ENCODE assay signal across 14 cellular contexts in genomic region chr17:81888105-81888987, GRCh38. TPM values are rescaled to one million over a fixed set of nuclear protein-coding genes. Genes with fewer than 3 reads are reported as not detected.
A peak's percentile ranks its signal among the peaks of the same experiment; 100 is the strongest.
DNase-seq lines count a peak whose midpoint lies in the region; ATAC-seq and TF ChIP-seq lines count a peak whose summit lies in the region.
"Had no signal": no experiment of that assay in that cellular context is flagged by ENCODE, and none has a peak within 500 bp of the region (broad histone marks: within the 10 kb centered on the region; RNA-seq: fewer than 3 reads in every experiment).

No MANE protein-coding gene starts in this region.

- no peak for TF ChIP-seq CTCF in glutamatergic neuron (IDR thresholded peaks at IDR 0.05; ENCODE audit: partially characterized antibody, unreplicated experiment)
- no peak for TF ChIP-seq CTCF in mucosa of descending colon (IDR thresholded peaks at IDR 0.05)

- no peak for DNase-seq in activated T-cell treated with anti-CD3 and anti-CD28 coated beads, Interleukin-2, amount 50 U/mL, for 24 hours
- DNase-seq in activated T-cell treated with anti-CD3 and anti-CD28 coated beads, Interleukin-2, amount 50 U/mL, for 1 hour = no peak
- DNase-seq in T-cell (no peak), glutamatergic neuron (no peak), GM19238 (ENCODE audit: insufficient read length, low spot score) (no peak), mucosa of descending colon (no peak), DMS153 (lab: John Stamatoyannopoulos, UW) (no peak)
- no peak for DNase-seq in stimulated activated effector memory CD8-positive, alpha-beta T cell treated with anti-CD3 and anti-CD28 coated beads, Interleukin-12 subunit alpha, Interleukin-12 subunit beta, amount 100 ng/mL, for 72 hours (ENCODE audit: low spot score in 2 of 2)
- DNase-seq: dermis blood vessel endothelial cell, MM.1S, NCI-H2107, Right ventricle myocardium superior had no signal

- peak overlapping the region; percentile 92 for H3K4me3 Mint-ChIP-seq in activated T-cell treated with anti-CD3 and anti-CD28 coated beads, Interleukin-2, amount 50 U/mL, for 24 hours
- H3K4me3 Mint-ChIP-seq in T-cell = peak overlapping the region; percentile 65 to 91 (median 80)
- H3K4me3 Mint-ChIP-seq in glutamatergic neuron (ENCODE audit: unreplicated experiment) = peak overlapping the region; percentile 15
- peak overlapping the region; percentile 82 for H3K4me3 Mint-ChIP-seq in stimulated activated effector memory CD8-positive, alpha-beta T cell treated with anti-CD3 and anti-CD28 coated beads, Interleukin-12 subunit alpha, Interleukin-12 subunit beta, amount 100 ng/mL, for 72 hours

- no peak overlapping the region for H3K4me3 ChIP-seq in mucosa of descending colon
- H3K4me3 ChIP-seq: ascending aorta, skin epidermis had no signal

- H3K27me3 Mint-ChIP-seq in activated T-cell treated with anti-CD3 and anti-CD28 coated beads, Interleukin-2, amount 50 U/mL, for 24 hours = no peaks in the 10 kb centered on the region
- H3K27me3 Mint-ChIP-seq in T-cell (no peaks in the 10 kb centered on the region), glutamatergic neuron (ENCODE audit: unreplicated experiment) (peaks cover 7% of the 10 kb centered on the region)

- H3K4me1 Mint-ChIP-seq in activated T-cell treated with anti-CD3 and anti-CD28 coated beads, Interleukin-2, amount 50 U/mL, for 24 hours (ENCODE audit: low read depth) = peaks cover 41% of the 10 kb centered on the region
- peaks cover 17 to 35% (median 22%) of the 10 kb centered on the region in 3 donors for H3K4me1 Mint-ChIP-seq in T-cell
- H3K4me1 Mint-ChIP-seq in glutamatergic neuron (ENCODE audit: low read depth, unreplicated experiment) = no peaks in the 10 kb centered on the region
- peaks cover 33% of the 10 kb centered on the region for H3K4me1 Mint-ChIP-seq in stimulated activated effector memory CD8-positive, alpha-beta T cell treated with anti-CD3 and anti-CD28 coated beads, Interleukin-12 subunit alpha, Interleukin-12 subunit beta, amount 100 ng/mL, for 72 hours

- intact Hi-C loops in mucosa of descending colon (cut with DNase I, micrococcal nuclease) = no loop called here

- peaks cover 83% of the 10 kb centered on the region for H3K36me3 Mint-ChIP-seq in activated T-cell treated with anti-CD3 and anti-CD28 coated beads, Interleukin-2, amount 50 U/mL, for 24 hours (ENCODE audit: low read depth)
- H3K36me3 Mint-ChIP-seq in T-cell (peaks cover 30% of the 10 kb centered on the region), glutamatergic neuron (ENCODE audit: unreplicated experiment) (no peaks in the 10 kb centered on the region)
- H3K36me3 Mint-ChIP-seq in stimulated activated effector memory CD8-positive, alpha-beta T cell treated with anti-CD3 and anti-CD28 coated beads, Interleukin-12 subunit alpha, Interleukin-12 subunit beta, amount 100 ng/mL, for 72 hours = peaks cover 90% of the 10 kb centered on the region

- CTCF ChIA-PET in T-cell (lab: Charles Lee) = no interaction called here

- H3K9me3 Mint-ChIP-seq in activated T-cell treated with anti-CD3 and anti-CD28 coated beads, Interleukin-2, amount 50 U/mL, for 24 hours = no peaks in the 10 kb centered on the region
- H3K9me3 Mint-ChIP-seq in T-cell = no peaks in the 10 kb centered on the region
- H3K9me3 Mint-ChIP-seq in glutamatergic neuron (ENCODE audit: unreplicated experiment) = peaks cover 2% of the 10 kb centered on the region
- H3K9me3 Mint-ChIP-seq in stimulated activated effector memory CD8-positive, alpha-beta T cell treated with anti-CD3 and anti-CD28 coated beads, Interleukin-12 subunit alpha, Interleukin-12 subunit beta, amount 100 ng/mL, for 72 hours = no peaks in the 10 kb centered on the region

- H3K4me1 ChIP-seq in mucosa of descending colon (ENCODE audit: low read depth) = peaks cover 19% of the 10 kb centered on the region

- peak overlapping the region; percentile 95 for H3K27ac Mint-ChIP-seq in activated T-cell treated with anti-CD3 and anti-CD28 coated beads, Interleukin-2, amount 50 U/mL, for 24 hours
- peak overlapping the region in 1 of 2 donors; percentile 61 for H3K27ac Mint-ChIP-seq in T-cell
- no peak overlapping the region for H3K27ac Mint-ChIP-seq in glutamatergic neuron (ENCODE audit: unreplicated experiment)
- H3K27ac Mint-ChIP-seq in stimulated activated effector memory CD8-positive, alpha-beta T cell treated with anti-CD3 and anti-CD28 coated beads, Interleukin-12 subunit alpha, Interleukin-12 subunit beta, amount 100 ng/mL, for 72 hours = peak overlapping the region; percentile 79

- POLR2A ChIA-PET in T-cell (lab: Charles Lee) = no interaction called here

- ATAC-seq in T-cell (replicated peaks in 1 of 4) (no peak), mucosa of descending colon (no peak)
- ATAC-seq in stimulated activated effector memory CD8-positive, alpha-beta T cell treated with anti-CD3 and anti-CD28 coated beads, Interleukin-12 subunit alpha, Interleukin-12 subunit beta, amount 100 ng/mL, for 72 hours = no peak

- no peaks in the 10 kb centered on the region for H3K9me3 ChIP-seq in mucosa of descending colon
- H3K9me3 ChIP-seq: ascending aorta had no signal

- peaks cover 13% of the 10 kb centered on the region for H3K36me3 ChIP-seq in mucosa of descending colon (ENCODE audit: low read depth)

RNA-seq across cellular contexts. Expression of gene ALYREF, which starts 3.0 kb away (rescaled TPM):
- total RNA-seq in T-cell (10 to 100 TPM; 58.2 to 82.9 (median 63.4) TPM), glutamatergic neuron (ENCODE audit: unreplicated experiment) (80.6 TPM), mucosa of descending colon (10 to 100 TPM; 38.1 to 88.7 (median 43.3) TPM)

RNA-seq across cellular contexts. Expression of gene ANAPC11, which starts 3.2 kb away (rescaled TPM):
- 10 to 100 TPM; 37.6 to 61.3 (median 51.1) TPM for total RNA-seq in T-cell
- total RNA-seq in glutamatergic neuron (ENCODE audit: unreplicated experiment) = 118 TPM
- 10 to 100 TPM; 78.2 to 97.1 (median 81.3) TPM for total RNA-seq in mucosa of descending colon

RNA-seq across cellular contexts. Expression of gene NPB, which starts 13.7 kb away (rescaled TPM):
- total RNA-seq in T-cell (under 1 TPM; 0.16 to 0.51 (median 0.41) TPM), glutamatergic neuron (ENCODE audit: unreplicated experiment) (0.96 TPM), mucosa of descending colon (under 1 TPM; 0.12 to 0.51 (median 0.26) TPM)
- total RNA-seq: dermis blood vessel endothelial cell had no signal

RNA-seq across cellular contexts. Expression of gene ARHGDIA, which starts 17.2 kb away (rescaled TPM):
- total RNA-seq in T-cell (100 to 1,000 TPM; 473 to 577 (median 504) TPM), glutamatergic neuron (ENCODE audit: unreplicated experiment) (432 TPM), mucosa of descending colon (100 to 1,000 TPM; 326 to 473 (median 442) TPM)

RNA-seq across cellular contexts. Expression of gene PCYT2, which starts 22.9 kb away (rescaled TPM):
- total RNA-seq in T-cell (10 to 100 TPM; 24.5 to 55.2 (median 48.2) TPM), glutamatergic neuron (ENCODE audit: unreplicated experiment) (63.0 TPM), mucosa of descending colon (10 to 100 TPM; 36.0 to 59.4 (median 58.3) TPM)

Comparison
In these comparisons a context has a peak if more than half of its experiments do, and no peak if none do; other contexts are left out.
1. H3K4me3 Mint-ChIP-seq: peak in every context shown above with its lines; median percentile 92 in activated T-cell treated with anti-CD3 and anti-CD28 coated beads, Interleukin-2, amount 50 U/mL, for 24 hours; 82 in stimulated activated effector memory CD8-positive, alpha-beta T cell treated with anti-CD3 and anti-CD28 coated beads, Interleukin-12 subunit alpha, Interleukin-12 subunit beta, amount 100 ng/mL, for 72 hours; 80 in T-cell; 15 in glutamatergic neuron.